ENCODE assay signal across 1 cellular context in the genomic region with DNA sequence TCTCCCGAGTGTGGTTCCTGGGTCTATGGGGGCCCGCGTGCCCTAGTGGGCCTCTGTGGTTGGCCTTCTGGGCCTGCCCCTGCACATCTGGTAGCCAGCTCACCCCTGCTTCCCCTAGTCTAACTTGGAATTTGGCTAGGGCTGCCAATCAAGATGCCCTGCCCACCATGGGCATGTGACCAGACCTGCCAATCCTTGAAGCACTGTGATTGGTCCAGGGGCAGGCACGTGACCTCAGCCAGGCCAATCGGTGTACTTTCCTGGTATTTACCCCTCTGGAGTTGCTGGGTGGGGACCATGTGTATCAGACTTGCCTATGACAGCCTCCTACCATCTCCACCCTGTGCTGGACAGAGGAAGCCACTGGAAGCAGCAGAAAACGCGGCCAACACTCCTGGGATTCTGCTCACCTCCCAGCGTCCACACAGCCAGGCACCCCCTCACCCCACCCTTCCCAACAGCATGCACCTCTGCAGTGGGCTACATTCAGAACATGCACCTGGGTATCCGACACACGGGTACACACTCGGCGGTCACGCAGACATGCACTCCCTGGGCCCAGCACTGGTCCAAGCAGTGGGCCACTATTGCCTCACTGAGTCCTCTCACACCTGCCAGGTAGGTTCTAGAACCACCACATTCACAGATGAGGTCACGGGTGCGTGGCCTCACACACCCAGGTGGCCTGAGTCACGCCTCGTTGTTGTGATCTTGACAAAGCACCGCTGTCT.
TF ChIP-seq lines count a peak whose summit lies in the region.

No MANE protein-coding gene starts in this region.

TF ChIP-seq in IMR-90, 13 proteins besides CTCF, POLR2A, EP300 and RAD21:
- no peak for TF ChIP-seq RCOR1 (IDR thresholded peaks at IDR 0.05; ENCODE audit: insufficient replicate concordance, low read length)
- no peak for TF ChIP-seq CHD1 (IDR thresholded peaks at IDR 0.05; ENCODE audit: low read depth, low read length)
- TF ChIP-seq, protein P1, sequence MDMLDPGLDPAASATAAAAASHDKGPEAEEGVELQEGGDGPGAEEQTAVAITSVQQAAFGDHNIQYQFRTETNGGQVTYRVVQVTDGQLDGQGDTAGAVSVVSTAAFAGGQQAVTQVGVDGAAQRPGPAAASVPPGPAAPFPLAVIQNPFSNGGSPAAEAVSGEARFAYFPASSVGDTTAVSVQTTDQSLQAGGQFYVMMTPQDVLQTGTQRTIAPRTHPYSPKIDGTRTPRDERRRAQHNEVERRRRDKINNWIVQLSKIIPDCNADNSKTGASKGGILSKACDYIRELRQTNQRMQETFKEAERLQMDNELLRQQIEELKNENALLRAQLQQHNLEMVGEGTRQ (IDR thresholded peaks at IDR 0.05; ENCODE audit: low read depth, low read length): peak; percentile 56
